Comparison of ENCODE assay signal across 15 cellular contexts in genomic region chr19:55534280-55534679, GRCh38. TPM values are rescaled to one million over a fixed set of nuclear protein-coding genes. Genes with fewer than 3 reads are reported as not detected.
"Had no signal": no experiment of that assay in that cellular context is flagged by ENCODE, and none has a peak within 500 bp of the region (broad histone marks: within the 10 kb centered on the region; RNA-seq: fewer than 3 reads in every experiment).

No MANE protein-coding gene starts in this region.

RNA-seq across cellular contexts. Expression of gene SBK2, which starts 2.7 kb away (rescaled TPM):
- total RNA-seq: stomach, subcutaneous adipose tissue, suprapubic skin, temporal lobe, thoracic aorta, thyroid gland, tibial nerve, transverse colon, upper lobe of left lung, upper lobe of right lung, ureter, urinary bladder, uterus, vagina had no signal
- polyA plus RNA-seq: stomach, thymus, urinary bladder had no signal

RNA-seq across cellular contexts. Expression of gene SBK3, which starts 11.1 kb away (rescaled TPM):
- total RNA-seq: subcutaneous adipose tissue, suprapubic skin, temporal lobe, thoracic aorta, transverse colon, urinary bladder, vagina had no signal
